13 cellular contexts compared by ENCODE assay signal in genomic region chr15:83848315-83849050, GRCh38.
DNase-seq lines count a peak whose midpoint lies in the region; ATAC-seq and TF ChIP-seq lines count a peak whose summit lies in the region.
"Had no signal": no experiment of that assay in that cellular context is flagged by ENCODE, and none has a peak within 500 bp of the region (broad histone marks: within the 10 kb centered on the region; RNA-seq: fewer than 3 reads in every experiment).

No MANE protein-coding gene starts in this region.

- DNase-seq in AG09319 (ENCODE audit: extremely low read depth, low read depth), result peak; percentile 71
- peak; percentile 15 for DNase-seq in M059J (ENCODE audit: low read depth)
- DNase-seq in epidermal melanocyte (ENCODE audit: insufficient read length, low spot score), result peak; percentile 33
- DNase-seq in lung microvascular endothelial cell (ENCODE audit: low read depth in 2 of 2), result peak; percentile 7 to 65
- no peak for DNase-seq in iPS-NIHi7 (ENCODE audit: extremely low spot score)
- DNase-seq in NCI-H748 (lab: John Stamatoyannopoulos, UW; ENCODE audit: unreplicated experiment), result no peak
- DNase-seq: activated naive CD8-positive, alpha-beta T cell treated with anti-CD3 and anti-CD28 coated beads, Interleukin-2, amount 50 U/mL, for 24 hours; H9; head of caudate nucleus; NCI-H2029 treated with DMSO at 0.1 percent for 48 hours; upper lobe of left lung had no signal

- no peak for TF ChIP-seq CTCF in AG09319 (IDR thresholded peaks at IDR 0.05; ENCODE audit: low read depth, low read length)

- ATAC-seq in GM19455 (IDR thresholded peaks at IDR 0.05; ENCODE audit: unreplicated experiment) (no peak), GM21360 (IDR thresholded peaks at IDR 0.05; ENCODE audit: unreplicated experiment) (no peak)
- ATAC-seq: activated naive CD8-positive, alpha-beta T cell treated with anti-CD3 and anti-CD28 coated beads, Interleukin-2, amount 50 U/mL, for 24 hours had no signal

Comparison
In these comparisons a context has a peak if more than half of its experiments do, and no peak if none do; other contexts are left out.
1. DNase-seq: peak in AG09319 (single experiment), M059J (single experiment), epidermal melanocyte (single experiment) and lung microvascular endothelial cell (2 of 2); none in iPS-NIHi7 (single experiment) and NCI-H748 (single experiment).